ENCODE assay signal across 1 cellular context in the genomic region with DNA sequence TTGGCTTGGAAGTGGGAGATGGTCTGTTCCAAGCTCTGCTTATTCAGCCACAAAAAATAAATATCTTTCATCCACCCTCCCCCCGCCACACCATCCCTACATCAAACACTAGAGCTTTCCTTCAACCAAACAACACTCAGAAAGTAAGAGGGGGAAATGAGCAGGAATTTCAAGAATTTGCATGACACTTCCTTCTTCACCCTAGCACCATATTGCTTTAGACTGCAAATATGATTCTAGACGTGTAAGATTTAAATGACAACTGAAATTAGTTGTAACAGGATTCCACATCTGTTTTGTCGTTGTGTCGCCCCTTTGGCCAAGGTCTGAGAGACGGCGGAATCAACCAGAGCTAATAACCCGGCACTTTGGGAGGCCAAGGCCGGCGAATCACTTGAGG.
TF ChIP-seq lines count a peak whose summit lies in the region.

No MANE protein-coding gene starts in this region.

TF ChIP-seq in WTC11, 78 proteins besides CTCF, POLR2A, EP300 and RAD21 (continued from another document):
- TF ChIP-seq, protein P1, sequence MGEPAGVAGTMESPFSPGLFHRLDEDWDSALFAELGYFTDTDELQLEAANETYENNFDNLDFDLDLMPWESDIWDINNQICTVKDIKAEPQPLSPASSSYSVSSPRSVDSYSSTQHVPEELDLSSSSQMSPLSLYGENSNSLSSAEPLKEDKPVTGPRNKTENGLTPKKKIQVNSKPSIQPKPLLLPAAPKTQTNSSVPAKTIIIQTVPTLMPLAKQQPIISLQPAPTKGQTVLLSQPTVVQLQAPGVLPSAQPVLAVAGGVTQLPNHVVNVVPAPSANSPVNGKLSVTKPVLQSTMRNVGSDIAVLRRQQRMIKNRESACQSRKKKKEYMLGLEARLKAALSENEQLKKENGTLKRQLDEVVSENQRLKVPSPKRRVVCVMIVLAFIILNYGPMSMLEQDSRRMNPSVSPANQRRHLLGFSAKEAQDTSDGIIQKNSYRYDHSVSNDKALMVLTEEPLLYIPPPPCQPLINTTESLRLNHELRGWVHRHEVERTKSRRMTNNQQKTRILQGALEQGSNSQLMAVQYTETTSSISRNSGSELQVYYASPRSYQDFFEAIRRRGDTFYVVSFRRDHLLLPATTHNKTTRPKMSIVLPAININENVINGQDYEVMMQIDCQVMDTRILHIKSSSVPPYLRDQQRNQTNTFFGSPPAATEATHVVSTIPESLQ (CRISPR knock-in tag; IDR thresholded peaks at IDR 0.05): no peak
- TF ChIP-seq ZNF423 (CRISPR knock-in tag; IDR thresholded peaks at IDR 0.05) (no peak), TP53 (CRISPR knock-in tag; IDR thresholded peaks at IDR 0.05) (no peak), SMAD4 (CRISPR knock-in tag; IDR thresholded peaks at IDR 0.05) (no peak)
- TF ChIP-seq, protein P2, sequence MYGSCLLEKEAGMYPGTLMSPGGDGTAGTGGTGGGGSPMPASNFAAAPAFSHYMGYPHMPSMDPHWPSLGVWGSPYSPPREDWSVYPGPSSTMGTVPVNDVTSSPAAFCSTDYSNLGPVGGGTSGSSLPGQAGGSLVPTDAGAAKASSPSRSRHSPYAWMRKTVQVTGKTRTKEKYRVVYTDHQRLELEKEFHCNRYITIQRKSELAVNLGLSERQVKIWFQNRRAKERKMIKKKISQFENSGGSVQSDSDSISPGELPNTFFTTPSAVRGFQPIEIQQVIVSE (CRISPR knock-in tag; IDR thresholded peaks at IDR 0.05; ENCODE audit: borderline replicate concordance): no peak
